In genomic region chr14:91125271-91125661, GRCh38 we compare ENCODE assay signal across 14 cellular contexts. TPM values are rescaled to one million over a fixed set of nuclear protein-coding genes. Genes with fewer than 3 reads are reported as not detected.
A peak's percentile ranks its signal among the peaks of the same experiment; 100 is the strongest.
DNase-seq lines count a peak whose midpoint lies in the region; ATAC-seq, FAIRE-seq and TF ChIP-seq lines count a peak whose summit lies in the region.
"Had no signal": no experiment of that assay in that cellular context is flagged by ENCODE, and none has a peak within 500 bp of the region (broad histone marks: within the 10 kb centered on the region; RNA-seq: fewer than 3 reads in every experiment).

No MANE protein-coding gene starts in this region.

- no peaks in the 10 kb centered on the region for H3K9me1 ChIP-seq in K562 (ENCODE audit: control insufficient read depth, insufficient read depth, low read length)

- no peak overlapping the region; a peak in 1 of 4 replicates for H3K9ac ChIP-seq in K562 (ENCODE audit: insufficient read depth in 1 of 2, low read depth in 2 of 2, low read length in 2 of 2)

- no peaks in the 10 kb centered on the region for H3K27me3 ChIP-seq in K562 (ENCODE audit: control insufficient read depth in 2 of 2, insufficient read depth in 2 of 2, low read length in 2 of 2)
- H3K27me3 ChIP-seq in spleen (replicated peaks in 1 of 7), result no peaks in the 10 kb centered on the region
- H3K27me3 ChIP-seq: cardiac muscle cell had no signal

- DNase-seq in NOMO-1 (lab: John Stamatoyannopoulos, UW; ENCODE audit: unreplicated experiment in 2 of 2), result peak; percentile 38
- no peak for DNase-seq in NOMO-1 treated with dmso at 0.1 percent for 144 hours (lab: John Stamatoyannopoulos, UW; ENCODE audit: unreplicated experiment)
- peak in 1 of 4 experiments; percentile 41 for DNase-seq in K562 (ENCODE audit: extremely low read depth in 1 of 4, low spot score in 3 of 4)
- DNase-seq in immature natural killer cell, result no peak
- peak; percentile 40 for DNase-seq in spleen
- DNase-seq in NCI-H1092 (lab: John Stamatoyannopoulos, UW), result no peak
- DNase-seq: 8988T; activated T-cell treated with anti-CD3 and anti-CD28 coated beads, Interleukin-2, amount 50 U/mL, for 24 hours; DMS79; NCI-H524; stimulated activated naive CD8-positive, alpha-beta T cell treated with anti-CD3 and anti-CD28 coated beads, Interleukin-15, Interleukin-2, amounts not matched to agents 100 U/mL and 50 U/mL, for 24 hours had no signal

- no peak overlapping the region for H3K4me3 ChIP-seq in K562
- H3K4me3 ChIP-seq in spleen, result peak overlapping the region in 1 of 8 donors; percentile 54
- H3K4me3 ChIP-seq: cardiac muscle cell had no signal

- 25% methylated on average over 7 of the region's 7 CpGs for WGBS in K562 (ENCODE audit: insufficient coverage, low coverage, missing lambda C conversion rate)
- WGBS in spleen, 5 donors, result 77 to 88% (median 81%) methylated on average over 7 of the region's 7 CpGs

- H3K4me3 Mint-ChIP-seq in immature natural killer cell, result no peak overlapping the region
- H3K4me3 Mint-ChIP-seq: activated T-cell treated with anti-CD3 and anti-CD28 coated beads, Interleukin-2, amount 50 U/mL, for 24 hours had no signal

- H3K4me1 ChIP-seq in K562 (replicated peaks in 1 of 2; ENCODE audit: control insufficient read depth in 2 of 2, insufficient read depth in 2 of 2, low read length in 2 of 2) (peaks cover 3 to 5% of the 10 kb centered on the region in 2 experiments; a peak in 3 of 5 replicates), spleen (peaks cover 0 to 90% (median 32%) of the 10 kb centered on the region in 6 donors)

- TF ChIP-seq POLR2A in K562 (conservative IDR thresholded peaks at IDR 0.05), result no peak
- no peak for TF ChIP-seq POLR2A in spleen (IDR thresholded peaks at IDR 0.05)

- peaks cover 10 to 18% (median 13%) of the 10 kb centered on the region in 3 donors for H3K36me3 Mint-ChIP-seq in immature natural killer cell

- CTCF ChIA-PET in K562 (lab: Yijun Ruan, JAX; ENCODE audit: low intra/inter-chr PET ratio), result no interaction called here

- no TSS peak for BruUV-seq in K562 (replicated peaks; lab: Mats Ljungman, UMichigan)

- no peak overlapping the region for H3K4me2 ChIP-seq in K562 (ENCODE audit: insufficient read depth, low read length)

- no peak for FAIRE-seq in K562 (lab: Jason Lieb, UNC)

- POLR2A ChIA-PET in K562 (lab: Yijun Ruan, JAX), result interaction anchor here (0.6 to 1.1 kb wide), 3 partner anchors 10 to 113 kb away, joined by 3 to 5 read pairs (median 3); no protein-coding TSS in a partner anchor

- no peak overlapping the region for H2AFZ ChIP-seq in K562 (ENCODE audit: low read depth, low read length)

- TF ChIP-seq CTCF in K562 (IDR thresholded peaks at IDR 0.05 in 2 of 3, conservative IDR thresholded peaks at IDR 0.05 in 1 of 3; ENCODE audit: insufficient read depth in 2 of 3, low read depth in 1 of 3, low read length in 3 of 3), result no peak
- no peak for TF ChIP-seq CTCF in spleen (IDR thresholded peaks at IDR 0.05 in 8 of 11, conservative IDR thresholded peaks at IDR 0.05 in 3 of 11)

- H4K20me1 ChIP-seq in K562 (replicated peaks; ENCODE audit: control insufficient read depth, insufficient read depth, low read length), result no peaks in the 10 kb centered on the region

- peaks cover 13% of the 10 kb centered on the region; the same call in 2 of the 3 replicates for H3K79me2 ChIP-seq in K562 (ENCODE audit: control insufficient read depth, insufficient read depth, low read length)

- peaks cover 0 to 1% (median 0%) of the 10 kb centered on the region in 3 donors for H3K27me3 Mint-ChIP-seq in immature natural killer cell (ENCODE audit: low read depth in 3 of 3)
- H3K27me3 Mint-ChIP-seq: activated T-cell treated with anti-CD3 and anti-CD28 coated beads, Interleukin-2, amount 50 U/mL, for 24 hours had no signal

- no peaks in the 10 kb centered on the region for H3K9me3 Mint-ChIP-seq in immature natural killer cell
- H3K9me3 Mint-ChIP-seq: activated T-cell treated with anti-CD3 and anti-CD28 coated beads, Interleukin-2, amount 50 U/mL, for 24 hours had no signal

- H3K36me3 ChIP-seq in K562 (ENCODE audit: control insufficient read depth, insufficient read depth, low read length) (peaks cover 14% of the 10 kb centered on the region; the same call in 2 of the 3 replicates), spleen (peaks cover 0 to 82% (median 13%) of the 10 kb centered on the region in 6 donors)
- H3K36me3 ChIP-seq: cardiac muscle cell had no signal

- H3K27ac Mint-ChIP-seq in immature natural killer cell, result peak overlapping the region; percentile 21 to 74 (median 40)

- H3K4me1 Mint-ChIP-seq in immature natural killer cell, result peaks cover 40 to 62% of the 10 kb centered on the region in 2 donors

- peak; percentile 82 for ATAC-seq in K562
- no peak for ATAC-seq in GM21447 (IDR thresholded peaks at IDR 0.05; ENCODE audit: unreplicated experiment)
- ATAC-seq in GM21576 (IDR thresholded peaks at IDR 0.05; ENCODE audit: unreplicated experiment), result no peak
- ATAC-seq: stimulated activated naive CD8-positive, alpha-beta T cell treated with anti-CD3 and anti-CD28 coated beads, Interleukin-15, Interleukin-2, amounts not matched to agents 100 U/mL and 50 U/mL, for 24 hours had no signal

- no peak for TF ChIP-seq RAD21 in K562 (CRISPR knock-in tag; conservative IDR thresholded peaks at IDR 0.05 in 1 of 2, IDR thresholded peaks at IDR 0.05 in 1 of 2)

- in situ Hi-C loops in K562 (cut with MboI), result no loop called here

- peak overlapping the region; percentile 72; the same call in 2 of the 3 replicates for H3K27ac ChIP-seq in K562 (ENCODE audit: extremely low read depth, low read depth, low read length)
- peak overlapping the region in 7 of 8 donors; percentile 61 to 92 (median 82) for H3K27ac ChIP-seq in spleen
- H3K27ac ChIP-seq: cardiac muscle cell had no signal

- TF ChIP-seq EP300 in K562 (IDR thresholded peaks at IDR 0.05; ENCODE audit: low read length), result no peak; the same call in 1 of the 2 replicates

- intact Hi-C loops in K562 (cut with micrococcal nuclease), result no loop called here
- intact Hi-C loops in spleen (cut with DNase I; ENCODE audit: low total_unique reads), result no loop called here

- H3K9me3 ChIP-seq in K562 (replicated peaks; ENCODE audit: control insufficient read depth, insufficient read depth, low read depth, low read length), result no peaks in the 10 kb centered on the region
- no peaks in the 10 kb centered on the region for H3K9me3 ChIP-seq in spleen

TF ChIP-seq in K562, 482 proteins besides CTCF, POLR2A, EP300 and RAD21 (continues in another document):
- TF ChIP-seq NFRKB (IDR thresholded peaks at IDR 0.05; ENCODE audit: low read depth) (no peak), ATF7 (IDR thresholded peaks at IDR 0.05) (0 out of 2 replicates have a peak, but pooled peaks have one; percentile 9), HMGXB4 (CRISPR knock-in tag; IDR thresholded peaks at IDR 0.05) (no peak), ZNF253 (CRISPR knock-in tag; conservative IDR thresholded peaks at IDR 0.05) (no peak), ESRRA (IDR thresholded peaks at IDR 0.05; ENCODE audit: borderline replicate concordance, low read depth) (no peak), TCF7 (IDR thresholded peaks at IDR 0.05; ENCODE audit: borderline replicate concordance) (no peak), ZSCAN32 (CRISPR knock-in tag; IDR thresholded peaks at IDR 0.05) (no peak), MAFG (tag; conservative IDR thresholded peaks at IDR 0.05) (peak; percentile 55), ZNF239 (CRISPR knock-in tag; IDR thresholded peaks at IDR 0.05) (no peak), POLR2H (tag; IDR thresholded peaks at IDR 0.05; ENCODE audit: low read depth) (no peak), MAFF (IDR thresholded peaks at IDR 0.05; ENCODE audit: low read length) (no peak), FOS (IDR thresholded peaks at IDR 0.05; ENCODE audit: extremely low read depth, insufficient read length) (no peak), ZNF766 (CRISPR knock-in tag; conservative IDR thresholded peaks at IDR 0.05) (peak; percentile 50; the same call in 1 of the 2 replicates), MEF2D (tag; conservative IDR thresholded peaks at IDR 0.05; ENCODE audit: low read depth) (no peak), ARID1B (IDR thresholded peaks at IDR 0.05) (peak; percentile 58), SOX6 (IDR thresholded peaks at IDR 0.05) (no peak)

RNA-seq across cellular contexts. Expression of gene DGLUCY, which starts 11.4 kb away (rescaled TPM):
- 124 and 216 TPM in 2 replicates for total RNA-seq in K562 (2011; cell fraction: chromatin; rRNA removed; ENCODE audit: low replicate concordance)
- total RNA-seq in K562 (2011; cell fraction: nucleolus; rRNA removed), result 84.2 and 90.7 TPM in 2 replicates
- total RNA-seq in K562 (2011; cell fraction: nucleoplasm; rRNA removed), result 89.5 and 97.5 TPM in 2 replicates
- total RNA-seq in K562 (2014; rRNA removed), result 22.0 and 26.3 TPM in 2 replicates
- total RNA-seq in K562 (2014; rRNA removed; fragmentation: Illumina TruSeq; extraction: Trizol), result 20.3 and 20.8 TPM in 2 replicates
- 23.7 and 27.1 TPM in 2 replicates for total RNA-seq in K562 (2015; rRNA removed; fragmentation: Illumina TruSeq; extraction: Trizol)
- 22.7 and 24.8 TPM in 2 replicates for total RNA-seq in K562 (2021)
- 21.0 and 26.1 TPM in 2 replicates for polyA plus RNA-seq in K562 (2011; rRNA removed)
- 17.5 and 21.4 TPM in 2 replicates for polyA plus RNA-seq in K562 (2011; cell fraction: cytosol; rRNA removed)
- polyA plus RNA-seq in K562 (2011; cell fraction: nucleus; rRNA removed), result 87.1 and 102 TPM in 2 replicates
- 20.8 and 28.9 TPM in 2 replicates for polyA plus RNA-seq in K562 (2012)
- 28.4 and 33.4 TPM in 2 replicates for polyA plus RNA-seq in K562 (2014; fragmentation: Illumina TruSeq; extraction: Trizol)
- polyA plus RNA-seq in K562 (2014; fragmentation: Nextera tagmentation; extraction: Ambion mirVana), result 10 to 100 TPM in 1 of 2 experiments, 1 to 10 TPM in 1; 9.9 to 14.1 TPM
- polyA plus RNA-seq in K562 (2014; rRNA removed), result 19.9 and 20.6 TPM in 2 replicates
- 36.9 and 45.4 TPM in 2 replicates for polyA minus RNA-seq in K562 (2011; rRNA and poly(A)+ RNA removed)
- polyA minus RNA-seq in K562 (2011; cell fraction: cytosol; rRNA and poly(A)+ RNA removed), result 13.7 and 15.5 TPM in 2 replicates
- polyA minus RNA-seq in K562 (2011; cell fraction: nucleus; rRNA and poly(A)+ RNA removed), result 40.1 and 53.6 TPM in 2 replicates
- 10 to 100 TPM; 31.8 to 71.6 (median 50.5) TPM for polyA plus RNA-seq in immature natural killer cell
- 100 to 1,000 TPM in 5 of 7 donors, 10 to 100 TPM in 2; 83.2 to 134 (median 106) TPM for total RNA-seq in spleen
- polyA plus RNA-seq in spleen, result 10 to 100 TPM; 24.1 to 42.9 (median 35.0) TPM

Comparison
In these comparisons a context has a peak if more than half of its experiments do, and no peak if none do; other contexts are left out.
1. DNase-seq: peak in NOMO-1 (2 of 2) and spleen (single experiment); none in NOMO-1 treated with dmso at 0.1 percent for 144 hours (single experiment), immature natural killer cell (0 of 3) and NCI-H1092 (single experiment).